In the genomic region with DNA sequence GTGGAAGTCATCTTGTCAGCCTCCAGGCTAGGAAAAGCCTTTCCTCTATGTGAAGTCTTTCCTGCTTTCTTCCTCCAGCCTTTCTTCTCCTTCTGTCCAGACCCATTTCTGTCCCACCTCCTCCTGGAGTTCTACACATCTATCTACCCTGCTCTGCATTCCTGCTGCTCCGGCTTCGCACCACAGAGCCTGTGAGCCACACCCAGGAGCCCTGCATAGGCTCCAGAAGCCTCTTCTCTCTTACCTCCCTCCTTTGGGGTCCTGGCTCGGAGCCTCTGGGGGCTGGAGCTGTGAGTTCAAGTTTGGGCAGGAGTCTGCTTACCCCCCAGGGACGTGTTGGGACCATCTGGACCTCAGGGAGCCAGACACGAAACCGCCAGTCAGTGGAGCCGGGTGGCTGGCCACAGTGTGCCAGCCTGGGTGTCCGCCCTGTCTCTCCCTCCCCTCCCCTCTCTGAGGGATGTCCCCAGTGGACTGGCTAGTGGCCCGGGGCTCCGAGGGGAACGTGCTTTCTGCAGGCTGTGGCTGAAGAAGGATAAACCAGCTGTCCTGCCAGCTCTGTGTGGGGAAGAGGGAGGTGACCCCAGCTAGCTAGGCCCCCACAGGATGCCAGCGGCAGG, we compare ENCODE assay signal across 23 cellular contexts.
DNase-seq lines count a peak whose midpoint lies in the region; ATAC-seq, FAIRE-seq and TF ChIP-seq lines count a peak whose summit lies in the region.
"Had no signal": no experiment of that assay in that cellular context is flagged by ENCODE, and none has a peak within 500 bp of the region (broad histone marks: within the 10 kb centered on the region; RNA-seq: fewer than 3 reads in every experiment).

No MANE protein-coding gene starts in this region.

- H3K4me2 ChIP-seq in GM23338 = 0 out of 2 replicates have a peak overlapping the region, but pooled peaks have one; percentile 55

- FAIRE-seq in kidney (lab: Jason Lieb, UNC) (no peak), pancreas (lab: Jason Lieb, UNC) (no peak)

- no peak overlapping the region; the same call in 1 of the 2 replicates for H2AFZ ChIP-seq in GM23338
- H2AFZ ChIP-seq: GM23248 had no signal

- no peak overlapping the region for H3K9ac ChIP-seq in kidney (ENCODE audit: low read length in 2 of 2)
- H3K9ac ChIP-seq: GM23248 had no signal

- H3K9me3 ChIP-seq in kidney (ENCODE audit: control insufficient read depth in 1 of 2, low read length in 2 of 2) (no peaks in the 10 kb centered on the region), pancreas (no peaks in the 10 kb centered on the region)
- H3K9me3 ChIP-seq: ovary, SJCRH30, stomach, tibial nerve had no signal

- H3K36me3 Mint-ChIP-seq in GM23338 (ENCODE audit: low read depth) = no peaks in the 10 kb centered on the region
- H3K36me3 Mint-ChIP-seq: activated CD4-positive, alpha-beta memory T cell treated with anti-CD3 and anti-CD28 coated beads for 36 hours; natural killer cell had no signal

- H3K27me3 Mint-ChIP-seq in GM23338 (ENCODE audit: insufficient read depth, low read depth, poor library complexity) = peaks cover 20% of the 10 kb centered on the region

- no peaks in the 10 kb centered on the region for H4K20me1 ChIP-seq in GM23338 (replicated peaks; ENCODE audit: insufficient read depth)

- H3K79me2 ChIP-seq in GM23338 (replicated peaks; ENCODE audit: insufficient read depth) = no peaks in the 10 kb centered on the region

- DNase-seq in AG20443 (ENCODE audit: low spot score) = peak; percentile 37
- DNase-seq in GM23338 (ENCODE audit: low spot score) = no peak
- peak; percentile 64 for DNase-seq in kidney
- no peak for DNase-seq in pancreas
- DNase-seq in NOMO-1 treated with DMSO at 0.1 percent for 48 hours (lab: John Stamatoyannopoulos, UW; ENCODE audit: unreplicated experiment) = no peak
- DNase-seq in UCSD-AML1 (lab: John Stamatoyannopoulos, UW; ENCODE audit: unreplicated experiment) = no peak
- DNase-seq in caudate nucleus (lab: John Stamatoyannopoulos, UW) = no peak
- DNase-seq: activated CD4-positive, alpha-beta memory T cell treated with anti-CD3 and anti-CD28 coated beads for 36 hours; activated CD8-positive, alpha-beta memory T cell treated with anti-CD3 and anti-CD28 coated beads, Interleukin-2, amount 50 U/mL, for 4 hours; activated naive CD4-positive, alpha-beta T cell; Calu3; GM23248; IMR-90; natural killer cell; NCI-H1436 treated with DMSO at 0.1 percent for 48 hours; NCI-H2107; ovary; stimulated activated CD4-positive, alpha-beta T cell treated with anti-CD3 and anti-CD28 coated beads, Interleukin-4, amount 100 ng/mL, for 1 hour; stomach had no signal

- no peaks in the 10 kb centered on the region for H3K9me3 Mint-ChIP-seq in GM23338
- H3K9me3 Mint-ChIP-seq: activated CD4-positive, alpha-beta memory T cell treated with anti-CD3 and anti-CD28 coated beads for 36 hours; central memory CD8-positive, alpha-beta T cell; natural killer cell had no signal

- H3K9me2 ChIP-seq in GM23338 (ENCODE audit: insufficient read depth) = no peaks in the 10 kb centered on the region

- H3K27me3 ChIP-seq in GM23338 (ENCODE audit: insufficient read depth) (no peaks in the 10 kb centered on the region), pancreas (no peaks in the 10 kb centered on the region)
- H3K27me3 ChIP-seq: ovary had no signal

- H3K4me3 Mint-ChIP-seq in GM23338 = no peak overlapping the region
- H3K4me3 Mint-ChIP-seq: activated CD4-positive, alpha-beta memory T cell treated with anti-CD3 and anti-CD28 coated beads for 36 hours; central memory CD8-positive, alpha-beta T cell; natural killer cell had no signal

- H3K4me1 Mint-ChIP-seq in GM23338 = peaks cover 38% of the 10 kb centered on the region
- H3K4me1 Mint-ChIP-seq: central memory CD8-positive, alpha-beta T cell; natural killer cell had no signal

- no peak overlapping the region for H3K27ac Mint-ChIP-seq in GM23338
- H3K27ac Mint-ChIP-seq: activated CD4-positive, alpha-beta memory T cell treated with anti-CD3 and anti-CD28 coated beads for 36 hours; natural killer cell had no signal

- no peak overlapping the region for H3K4me3 ChIP-seq in GM23338
- H3K4me3 ChIP-seq in kidney (ENCODE audit: low read length in 2 of 2) = no peak overlapping the region
- no peak overlapping the region for H3K4me3 ChIP-seq in pancreas
- H3K4me3 ChIP-seq: GM23248, ovary, SJCRH30, stomach, tibial nerve had no signal

- ATAC-seq in GM23338 (no peak), pancreas (peak in 3 of 4 donors; percentile 8 to 49 (median 36))
- ATAC-seq: activated CD4-positive, CD25-positive, alpha-beta regulatory T cell treated with anti-CD3 and anti-CD28 coated beads, Interleukin-2, amount 50 U/mL, for 24 hours; natural killer cell had no signal

- H3K36me3 ChIP-seq in GM23338 (ENCODE audit: insufficient read depth) (no peaks in the 10 kb centered on the region), kidney (ENCODE audit: control insufficient read depth in 1 of 2, insufficient read depth in 2 of 2, low read length in 2 of 2) (no peaks in the 10 kb centered on the region), pancreas (no peaks in the 10 kb centered on the region)
- H3K36me3 ChIP-seq: ovary, SJCRH30, stomach, tibial nerve had no signal

- TF ChIP-seq CTCF in GM23338 (conservative IDR thresholded peaks at IDR 0.05; ENCODE audit: low read depth in 2 of 2) (no peak), kidney (IDR thresholded peaks at IDR 0.05; ENCODE audit: borderline replicate concordance, extremely low read depth, insufficient read depth) (no peak), pancreas (IDR thresholded peaks at IDR 0.05) (no peak)

- no peaks in the 10 kb centered on the region for H3F3A ChIP-seq in GM23338 (replicated peaks; ENCODE audit: low read depth)

- H3K4me1 ChIP-seq in GM23338 (ENCODE audit: insufficient read depth) = no peaks in the 10 kb centered on the region
- peaks cover 0 to 6% of the 10 kb centered on the region in 2 donors for H3K4me1 ChIP-seq in kidney (ENCODE audit: control insufficient read depth in 1 of 2, insufficient read depth in 1 of 2, low read depth in 1 of 2, low read length in 2 of 2)
- peaks cover 0 to 4% (median 2%) of the 10 kb centered on the region in 3 donors for H3K4me1 ChIP-seq in pancreas
- H3K4me1 ChIP-seq: tibial nerve had no signal

- intact Hi-C loops in kidney (cut with DNase I) = no loop called here
- intact Hi-C loops in pancreas (cut with DNase I) = no loop called here

- WGBS in pancreas, 2 donors = 68 to 69% methylated on average over 12 of the region's 12 CpGs

- H3K27ac ChIP-seq in GM23338 (ENCODE audit: low read depth) (no peak overlapping the region), kidney (ENCODE audit: low read depth in 2 of 2, low read length in 2 of 2) (no peak overlapping the region), pancreas (peak overlapping the region in 1 of 4 donors; percentile 13), caudate nucleus (ENCODE audit: low read depth, low read length) (no peak overlapping the region)
- H3K27ac ChIP-seq: GM23248, ovary, SJCRH30, stomach, tibial nerve had no signal

TF ChIP-seq in GM23338, 12 proteins besides CTCF, POLR2A, EP300 and RAD21 (continues in another document):
- TF ChIP-seq, protein P1, sequence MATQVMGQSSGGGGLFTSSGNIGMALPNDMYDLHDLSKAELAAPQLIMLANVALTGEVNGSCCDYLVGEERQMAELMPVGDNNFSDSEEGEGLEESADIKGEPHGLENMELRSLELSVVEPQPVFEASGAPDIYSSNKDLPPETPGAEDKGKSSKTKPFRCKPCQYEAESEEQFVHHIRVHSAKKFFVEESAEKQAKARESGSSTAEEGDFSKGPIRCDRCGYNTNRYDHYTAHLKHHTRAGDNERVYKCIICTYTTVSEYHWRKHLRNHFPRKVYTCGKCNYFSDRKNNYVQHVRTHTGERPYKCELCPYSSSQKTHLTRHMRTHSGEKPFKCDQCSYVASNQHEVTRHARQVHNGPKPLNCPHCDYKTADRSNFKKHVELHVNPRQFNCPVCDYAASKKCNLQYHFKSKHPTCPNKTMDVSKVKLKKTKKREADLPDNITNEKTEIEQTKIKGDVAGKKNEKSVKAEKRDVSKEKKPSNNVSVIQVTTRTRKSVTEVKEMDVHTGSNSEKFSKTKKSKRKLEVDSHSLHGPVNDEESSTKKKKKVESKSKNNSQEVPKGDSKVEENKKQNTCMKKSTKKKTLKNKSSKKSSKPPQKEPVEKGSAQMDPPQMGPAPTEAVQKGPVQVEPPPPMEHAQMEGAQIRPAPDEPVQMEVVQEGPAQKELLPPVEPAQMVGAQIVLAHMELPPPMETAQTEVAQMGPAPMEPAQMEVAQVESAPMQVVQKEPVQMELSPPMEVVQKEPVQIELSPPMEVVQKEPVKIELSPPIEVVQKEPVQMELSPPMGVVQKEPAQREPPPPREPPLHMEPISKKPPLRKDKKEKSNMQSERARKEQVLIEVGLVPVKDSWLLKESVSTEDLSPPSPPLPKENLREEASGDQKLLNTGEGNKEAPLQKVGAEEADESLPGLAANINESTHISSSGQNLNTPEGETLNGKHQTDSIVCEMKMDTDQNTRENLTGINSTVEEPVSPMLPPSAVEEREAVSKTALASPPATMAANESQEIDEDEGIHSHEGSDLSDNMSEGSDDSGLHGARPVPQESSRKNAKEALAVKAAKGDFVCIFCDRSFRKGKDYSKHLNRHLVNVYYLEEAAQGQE (IDR thresholded peaks at IDR 0.05; ENCODE audit: unreplicated experiment) = no peak
- TF ChIP-seq EZH2 (IDR thresholded peaks at IDR 0.05; ENCODE audit: low read depth, unreplicated experiment) (no peak), EZH2phosphoT487 (IDR thresholded peaks at IDR 0.05; ENCODE audit: unreplicated experiment) (no peak), STAT1 (IDR thresholded peaks at IDR 0.05; ENCODE audit: unreplicated experiment) (no peak), NANOG (IDR thresholded peaks at IDR 0.05; ENCODE audit: borderline replicate concordance) (no peak)

Comparison
In these comparisons a context has a peak if more than half of its experiments do, and no peak if none do; other contexts are left out.
1. DNase-seq: peak in AG20443 (single experiment) and kidney (single experiment); none in GM23338 (single experiment), pancreas (0 of 6), NOMO-1 treated with DMSO at 0.1 percent for 48 hours (single experiment), UCSD-AML1 (single experiment) and caudate nucleus (0 of 61).